Comparison of ENCODE assay signal across 9 cellular contexts in genomic region chr3:45499529-45499928, GRCh38.
DNase-seq lines count a peak whose midpoint lies in the region; ATAC-seq, FAIRE-seq and TF ChIP-seq lines count a peak whose summit lies in the region.
"Had no signal": no experiment of that assay in that cellular context is flagged by ENCODE, and none has a peak within 500 bp of the region (broad histone marks: within the 10 kb centered on the region; RNA-seq: fewer than 3 reads in every experiment).

No MANE protein-coding gene starts in this region.

- FAIRE-seq in H54 (lab: Jason Lieb, UNC), result no peak

- peaks cover 49% of the 10 kb centered on the region for H3K36me3 Mint-ChIP-seq in CD8-positive, alpha-beta T cell
- peaks cover 20% of the 10 kb centered on the region for H3K36me3 Mint-ChIP-seq in activated CD4-positive, alpha-beta memory T cell treated with anti-CD3 and anti-CD28 coated beads for 36 hours

- H3K4me1 Mint-ChIP-seq in CD8-positive, alpha-beta T cell (ENCODE audit: low read depth), result peaks cover 26% of the 10 kb centered on the region
- peaks cover 3% of the 10 kb centered on the region for H3K4me1 Mint-ChIP-seq in activated CD4-positive, alpha-beta memory T cell treated with anti-CD3 and anti-CD28 coated beads for 36 hours (ENCODE audit: low read depth)

- intact Hi-C loops in CD8-positive, alpha-beta T cell (cut with DNase I, micrococcal nuclease), result loop anchor here in 1 of 2 experiments (2.0 kb wide), 1 partner anchor 463 kb away; no protein-coding TSS in a partner anchor
- intact Hi-C loops in aorta (cut with DNase I), result loop anchor here (5.0 to 10.0 kb wide), 3 partner anchors 272 to 462 kb away; partner anchors contain the start of gene TMEM158 (in 2 of the 2)
- intact Hi-C loops in activated CD4-positive, alpha-beta memory T cell treated with anti-CD3 and anti-CD28 coated beads for 36 hours (cut with micrococcal nuclease), result loop anchor here (2.0 kb wide), 1 partner anchor 459 kb away; no protein-coding TSS in a partner anchor

- DNase-seq in CD8-positive, alpha-beta T cell, result no peak
- DNase-seq in M059J (ENCODE audit: low read depth), result peak; percentile 55
- peak; percentile 24 to 38 for DNase-seq in T47D (ENCODE audit: low read depth in 1 of 2, low spot score in 1 of 2)
- DNase-seq in midbrain (lab: John Stamatoyannopoulos, UW), result peak; percentile 22
- no peak for DNase-seq in aorta
- no peak for DNase-seq in H7
- DNase-seq in H54 (ENCODE audit: insufficient read length, low spot score), result no peak
- no peak for DNase-seq in activated CD4-positive, alpha-beta memory T cell treated with anti-CD3 and anti-CD28 coated beads for 36 hours
- DNase-seq: anterior cingulate cortex had no signal

- H3K4me3 Mint-ChIP-seq in CD8-positive, alpha-beta T cell, result no peak overlapping the region
- H3K4me3 Mint-ChIP-seq in activated CD4-positive, alpha-beta memory T cell treated with anti-CD3 and anti-CD28 coated beads for 36 hours, result no peak overlapping the region

- H3K9me3 ChIP-seq in CD8-positive, alpha-beta T cell (ENCODE audit: low read length), result no peaks in the 10 kb centered on the region
- no peaks in the 10 kb centered on the region for H3K9me3 ChIP-seq in aorta (ENCODE audit: control insufficient read depth, low read length)

- peaks cover 4% of the 10 kb centered on the region for H3K36me3 ChIP-seq in CD8-positive, alpha-beta T cell (ENCODE audit: insufficient read depth, low read length)
- peaks cover 0 to 4% of the 10 kb centered on the region in 2 donors for H3K36me3 ChIP-seq in aorta (ENCODE audit: control insufficient read depth in 1 of 2, insufficient read depth in 2 of 2, low read length in 1 of 2)
- peaks cover 11% of the 10 kb centered on the region for H3K36me3 ChIP-seq in H7 (replicated peaks; ENCODE audit: control insufficient read depth, insufficient read depth, low read length)

- POLR2A ChIA-PET in CD8-positive, alpha-beta T cell (lab: Charles Lee), result no interaction called here
- POLR2A ChIA-PET in activated CD4-positive, alpha-beta memory T cell treated with anti-CD3 and anti-CD28 coated beads for 36 hours (lab: Charles Lee), result no interaction called here

- H3K27ac ChIP-seq in CD8-positive, alpha-beta T cell (ENCODE audit: low read depth, low read length), result no peak overlapping the region
- no peak overlapping the region for H3K27ac ChIP-seq in aorta (ENCODE audit: low read depth in 1 of 2, low read length in 2 of 2)

- H3K4me3 ChIP-seq in CD8-positive, alpha-beta T cell (ENCODE audit: low read depth, low read length), result no peak overlapping the region
- no peak overlapping the region for H3K4me3 ChIP-seq in aorta (ENCODE audit: low read length in 2 of 2)
- no peak overlapping the region for H3K4me3 ChIP-seq in H7 (ENCODE audit: insufficient read depth, low read depth, low read length)

- WGBS in aorta, 2 donors, result 86 to 87% methylated on average over 3 of the region's 3 CpGs

- H3K27me3 ChIP-seq in CD8-positive, alpha-beta T cell (ENCODE audit: insufficient read depth, low read length), result no peaks in the 10 kb centered on the region
- H3K27me3 ChIP-seq in aorta (ENCODE audit: control insufficient read depth in 1 of 2, insufficient read depth in 2 of 2, low read length in 1 of 2) (no peaks in the 10 kb centered on the region), H7 (ENCODE audit: control insufficient read depth, insufficient read depth, low read length) (no peaks in the 10 kb centered on the region)

- H3K27ac Mint-ChIP-seq in CD8-positive, alpha-beta T cell, result no peak overlapping the region
- H3K27ac Mint-ChIP-seq in activated CD4-positive, alpha-beta memory T cell treated with anti-CD3 and anti-CD28 coated beads for 36 hours, result no peak overlapping the region

- peaks cover 26% of the 10 kb centered on the region for H3K4me1 ChIP-seq in CD8-positive, alpha-beta T cell (ENCODE audit: insufficient read depth, low read length)
- H3K4me1 ChIP-seq in aorta (ENCODE audit: control insufficient read depth in 1 of 2, insufficient read depth in 2 of 2, low read length in 2 of 2), result peaks cover 0 to 6% of the 10 kb centered on the region in 2 donors

- ATAC-seq in CD8-positive, alpha-beta T cell, result no peak
- no peak for ATAC-seq in aorta (ENCODE audit: low FRiP score)

- CTCF ChIA-PET in CD8-positive, alpha-beta T cell (lab: Charles Lee), result interaction anchor here (0.9 to 5.6 kb wide), 6 partner anchors 10 to 461 kb away, joined by 3 to 35 read pairs (median 4); no protein-coding TSS in a partner anchor
- CTCF ChIA-PET in activated CD4-positive, alpha-beta memory T cell treated with anti-CD3 and anti-CD28 coated beads for 36 hours (lab: Charles Lee), result interaction anchor here (0.7 to 3.3 kb wide), 5 partner anchors 12 to 462 kb away, joined by 3 to 11 read pairs (median 3); no protein-coding TSS in a partner anchor

- TF ChIP-seq POLR2A in H54 (IDR thresholded peaks at IDR 0.05; ENCODE audit: low read depth, low read length), result no peak

- no peaks in the 10 kb centered on the region for H3K27me3 Mint-ChIP-seq in CD8-positive, alpha-beta T cell (ENCODE audit: low read depth)
- no peaks in the 10 kb centered on the region for H3K27me3 Mint-ChIP-seq in activated CD4-positive, alpha-beta memory T cell treated with anti-CD3 and anti-CD28 coated beads for 36 hours

- peak; percentile 18 for TF ChIP-seq CTCF in CD8-positive, alpha-beta T cell (IDR thresholded peaks at IDR 0.05)

- in situ Hi-C loops in T47D (cut with HindIII; ENCODE audit: low pct_unique_long_range_greater_than_20kb, low sequenced_read_pairs), result no loop called here

- H3K9me3 Mint-ChIP-seq in CD8-positive, alpha-beta T cell, result no peaks in the 10 kb centered on the region
- H3K9me3 Mint-ChIP-seq in activated CD4-positive, alpha-beta memory T cell treated with anti-CD3 and anti-CD28 coated beads for 36 hours, result no peaks in the 10 kb centered on the region

Comparison
In these comparisons a context has a peak if more than half of its experiments do, and no peak if none do; other contexts are left out.
1. DNase-seq: peak in M059J (single experiment), T47D (2 of 2) and midbrain (single experiment); none in CD8-positive, alpha-beta T cell (0 of 7), aorta (0 of 2), H7 (single experiment), H54 (single experiment) and activated CD4-positive, alpha-beta memory T cell treated with anti-CD3 and anti-CD28 coated beads for 36 hours (single experiment).